8 cellular contexts compared by ENCODE assay signal in the genomic region with DNA sequence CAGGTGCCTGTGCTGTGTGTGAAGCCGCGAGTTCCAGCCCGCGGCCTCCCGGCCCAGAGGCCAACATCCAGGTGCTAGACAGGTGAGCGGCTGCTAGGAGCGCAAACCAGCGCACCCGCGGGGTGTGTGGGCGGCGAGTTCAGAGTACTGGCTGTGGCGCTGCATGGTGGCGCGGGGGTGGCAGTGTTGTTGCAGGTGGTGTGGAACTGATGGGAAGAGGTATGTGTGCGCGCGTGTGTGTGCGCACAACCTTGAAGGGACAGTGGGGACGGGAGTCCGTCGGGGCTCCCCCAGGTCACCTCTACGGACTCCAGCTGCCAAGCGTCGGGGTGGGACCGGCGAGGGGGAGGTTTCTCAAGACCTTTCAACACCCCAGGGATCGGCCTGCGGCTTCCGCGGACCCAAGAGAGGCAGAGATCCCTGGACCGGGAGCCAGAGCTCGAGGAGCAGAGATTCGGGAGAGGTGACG. TPM values are rescaled to one million over a fixed set of nuclear protein-coding genes. Genes with fewer than 3 reads are reported as not detected.
DNase-seq lines count a peak whose midpoint lies in the region; ATAC-seq and TF ChIP-seq lines count a peak whose summit lies in the region.

No MANE protein-coding gene starts in this region.

- H3K4me1 ChIP-seq in left lung, result peaks cover 11 to 19% of the 10 kb centered on the region in 2 donors

- H3K27ac Mint-ChIP-seq in activated T-helper 17 cell treated with anti-CD3 and anti-CD28 coated beads, Interleukin-2, amount 50 U/mL, for 72 hours, result no peak overlapping the region
- no peak overlapping the region for H3K27ac Mint-ChIP-seq in stimulated activated naive CD8-positive, alpha-beta T cell treated with anti-CD3 and anti-CD28 coated beads, Interleukin-15, Interleukin-2, amounts not matched to agents 100 ng/mL and 50 ng/mL, for 24 hours

- intact Hi-C loops in left lung (cut with DNase I), result no loop called here

- H3K36me3 Mint-ChIP-seq in activated T-helper 17 cell treated with anti-CD3 and anti-CD28 coated beads, Interleukin-2, amount 50 U/mL, for 72 hours (ENCODE audit: low read depth), result peaks cover 12% of the 10 kb centered on the region
- no peaks in the 10 kb centered on the region for H3K36me3 Mint-ChIP-seq in stimulated activated naive CD8-positive, alpha-beta T cell treated with anti-CD3 and anti-CD28 coated beads, Interleukin-15, Interleukin-2, amounts not matched to agents 100 ng/mL and 50 ng/mL, for 24 hours (ENCODE audit: low read depth)

- H3K36me3 ChIP-seq in left lung, result no peaks in the 10 kb centered on the region

- no peaks in the 10 kb centered on the region for H3K9me3 Mint-ChIP-seq in activated T-helper 17 cell treated with anti-CD3 and anti-CD28 coated beads, Interleukin-2, amount 50 U/mL, for 72 hours
- H3K9me3 Mint-ChIP-seq in stimulated activated naive CD8-positive, alpha-beta T cell treated with anti-CD3 and anti-CD28 coated beads, Interleukin-15, Interleukin-2, amounts not matched to agents 100 ng/mL and 50 ng/mL, for 24 hours, result no peaks in the 10 kb centered on the region

- H3K27me3 Mint-ChIP-seq in activated T-helper 17 cell treated with anti-CD3 and anti-CD28 coated beads, Interleukin-2, amount 50 U/mL, for 72 hours, result peaks cover 71% of the 10 kb centered on the region
- H3K27me3 Mint-ChIP-seq in stimulated activated naive CD8-positive, alpha-beta T cell treated with anti-CD3 and anti-CD28 coated beads, Interleukin-15, Interleukin-2, amounts not matched to agents 100 ng/mL and 50 ng/mL, for 24 hours, result peaks cover 86% of the 10 kb centered on the region

- H3K4me3 Mint-ChIP-seq in activated T-helper 17 cell treated with anti-CD3 and anti-CD28 coated beads, Interleukin-2, amount 50 U/mL, for 72 hours, result peak overlapping the region; percentile 84
- H3K4me3 Mint-ChIP-seq in stimulated activated naive CD8-positive, alpha-beta T cell treated with anti-CD3 and anti-CD28 coated beads, Interleukin-15, Interleukin-2, amounts not matched to agents 100 ng/mL and 50 ng/mL, for 24 hours, result peak overlapping the region; percentile 71

- peaks cover 22% of the 10 kb centered on the region for H3K4me1 Mint-ChIP-seq in activated T-helper 17 cell treated with anti-CD3 and anti-CD28 coated beads, Interleukin-2, amount 50 U/mL, for 72 hours
- peaks cover 27% of the 10 kb centered on the region for H3K4me1 Mint-ChIP-seq in stimulated activated naive CD8-positive, alpha-beta T cell treated with anti-CD3 and anti-CD28 coated beads, Interleukin-15, Interleukin-2, amounts not matched to agents 100 ng/mL and 50 ng/mL, for 24 hours (ENCODE audit: low read depth)

- peak; percentile 48 for ATAC-seq in activated T-helper 17 cell treated with anti-CD3 and anti-CD28 coated beads, Interleukin-2, amount 50 U/mL, for 72 hours (replicated peaks)
- ATAC-seq in left lung (peak; percentile 52), GM18868 (IDR thresholded peaks at IDR 0.05; ENCODE audit: unreplicated experiment) (no peak)

- no peaks in the 10 kb centered on the region for H3K9me3 ChIP-seq in left lung

- peak; percentile 59 for DNase-seq in NCI-H1105 treated with DMSO at 0.1 percent for 48 hours (lab: John Stamatoyannopoulos, UW)
- DNase-seq in left lung, result peak in 1 of 2 donors; percentile 82
- no peak for DNase-seq in UCSD-AML1 (lab: John Stamatoyannopoulos, UW; ENCODE audit: unreplicated experiment)
- no peak for DNase-seq in NCI-H2227 (lab: John Stamatoyannopoulos, UW; ENCODE audit: unreplicated experiment)
- no peak for DNase-seq in NCI-H524 treated with DMSO at 0.1 percent for 48 hours (lab: John Stamatoyannopoulos, UW)

- TF ChIP-seq CTCF in left lung (IDR thresholded peaks at IDR 0.05), result no peak

- H3K27ac ChIP-seq in left lung, result no peak overlapping the region

- H3K27me3 ChIP-seq in left lung, result peaks cover 92 to 100% of the 10 kb centered on the region in 2 donors

- H3K4me3 ChIP-seq in left lung, result peak overlapping the region; percentile 2 to 31

RNA-seq across cellular contexts. Expression of gene DMBX1, which starts 0.4 kb away (rescaled TPM):
- under 1 TPM; 0.43 to 0.58 TPM for total RNA-seq in activated T-helper 17 cell treated with anti-CD3 and anti-CD28 coated beads, Interleukin-2, amount 50 U/mL, for 72 hours
- not detected for total RNA-seq in left lung
